15 cellular contexts compared by ENCODE assay signal in the genomic region with DNA sequence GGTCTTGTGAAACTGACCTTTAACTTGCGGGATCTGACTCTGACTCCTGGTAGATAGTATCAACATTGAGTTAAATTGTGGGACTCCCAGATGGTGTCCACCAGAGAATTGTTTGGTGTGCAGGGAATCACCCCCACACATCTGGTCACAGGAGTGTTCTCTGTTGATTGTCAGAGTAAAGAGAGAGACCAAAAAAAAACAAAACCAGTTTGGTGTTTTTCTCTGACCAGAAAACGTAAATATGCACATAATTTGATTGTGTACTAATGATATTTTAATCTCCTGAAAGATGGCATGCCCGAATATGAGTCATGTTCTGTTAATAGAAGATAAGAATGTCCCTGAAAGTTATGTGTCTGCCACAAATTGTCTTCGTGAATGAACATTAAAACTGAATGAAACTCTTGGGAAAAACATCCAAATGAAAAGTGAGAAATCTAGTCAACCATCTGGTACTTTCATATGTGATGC.
"Had no signal": no experiment of that assay in that cellular context is flagged by ENCODE, and none has a peak within 500 bp of the region (broad histone marks: within the 10 kb centered on the region; RNA-seq: fewer than 3 reads in every experiment).

No MANE protein-coding gene starts in this region.

- H3K36me3 ChIP-seq: ascending aorta, cardiac muscle cell, colonic mucosa, heart left ventricle, tibial artery, uterus, WERI-Rb-1 had no signal

- H3K27ac ChIP-seq: ascending aorta, cardiac muscle cell, colonic mucosa, heart left ventricle, tibial artery, uterus, WERI-Rb-1 had no signal

- DNase-seq: activated CD4-positive, alpha-beta T cell treated with anti-CD3 and anti-CD28 coated beads for 48 hours; activated CD8-positive, alpha-beta memory T cell treated with anti-CD3 and anti-CD28 coated beads, Interleukin-2, amount 50 U/mL, for 48 hours; activated CD8-positive, alpha-beta T cell treated with anti-CD3 and anti-CD28 coated beads, Interleukin-2, amount 10 ng/mL, durations not matched to agents 7 days and 5 days; activated naive CD8-positive, alpha-beta T cell treated with anti-CD3 and anti-CD28 coated beads, Interleukin-2, amount 10 ng/mL, durations not matched to agents 7 days and 5 days; colonic mucosa; heart left ventricle; mammary epithelial cell; occipital lobe; right cardiac atrium; tibial artery; uterus; WERI-Rb-1 had no signal

- H3K4me1 ChIP-seq: ascending aorta, colonic mucosa, heart left ventricle, tibial artery, uterus had no signal

- H3K4me3 ChIP-seq: ascending aorta, cardiac muscle cell, colonic mucosa, heart left ventricle, smooth muscle cell, tibial artery, uterus had no signal

- H3K9me3 ChIP-seq: ascending aorta, colonic mucosa, heart left ventricle, tibial artery, uterus had no signal

- H3K4me2 ChIP-seq: smooth muscle cell had no signal

- H3K27me3 ChIP-seq: ascending aorta, cardiac muscle cell, colonic mucosa, heart left ventricle, tibial artery, uterus had no signal
